In the genomic region with DNA sequence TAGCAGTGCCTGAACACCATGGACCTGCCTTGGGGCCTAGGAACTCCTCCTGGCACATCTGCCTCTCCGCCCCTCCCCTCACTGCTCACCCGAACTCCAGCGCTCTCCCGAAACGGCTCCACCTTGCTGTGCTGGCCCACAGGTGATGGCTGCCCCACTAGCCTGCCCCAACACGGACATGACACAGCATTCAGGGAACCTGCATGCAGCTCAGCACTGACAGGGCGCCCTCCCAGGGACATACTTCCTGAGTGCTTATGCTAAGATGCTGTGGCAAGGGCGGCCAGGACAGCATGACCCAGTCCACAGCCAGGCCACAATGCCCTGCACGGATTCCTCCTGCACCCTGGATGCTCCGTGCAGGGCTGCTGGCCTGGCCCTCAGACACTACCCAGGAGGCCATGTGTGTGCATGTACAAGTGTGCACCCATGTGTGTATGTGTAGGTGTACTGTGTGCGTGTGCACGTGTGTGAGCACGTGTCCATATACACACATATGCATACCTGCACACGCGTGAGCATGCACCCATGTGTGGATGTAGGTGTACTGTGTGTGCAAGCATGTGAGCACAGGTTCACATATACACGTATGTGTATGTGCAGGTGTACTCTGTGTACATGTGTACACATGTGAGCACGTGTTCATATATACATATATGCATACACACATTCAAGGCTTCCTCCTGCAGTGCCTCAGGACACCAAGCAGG, we compare ENCODE assay signal across 14 cellular contexts. TPM values are rescaled to one million over a fixed set of nuclear protein-coding genes. Genes with fewer than 3 reads are reported as not detected.
DNase-seq lines count a peak whose midpoint lies in the region; ATAC-seq and FAIRE-seq lines count a peak whose summit lies in the region.
"Had no signal": no experiment of that assay in that cellular context is flagged by ENCODE, and none has a peak within 500 bp of the region (broad histone marks: within the 10 kb centered on the region; RNA-seq: fewer than 3 reads in every experiment).

No MANE protein-coding gene starts in this region.

- ATAC-seq in T-helper 17 cell = no peak
- ATAC-seq in left lobe of liver = no peak
- ATAC-seq in GM21825 (IDR thresholded peaks at IDR 0.05; ENCODE audit: unreplicated experiment) = no peak
- ATAC-seq: A549 had no signal

- peak; percentile 73 for FAIRE-seq in HTR-8/SVneo (lab: Jason Lieb, UNC)
- peak; percentile 62 for FAIRE-seq in urothelium cell line (lab: Jason Lieb, UNC)
- FAIRE-seq: A549, GM12891 had no signal

- H3K4me1 Mint-ChIP-seq in T-helper 17 cell = no peaks in the 10 kb centered on the region

- H3K36me3 Mint-ChIP-seq in T-helper 17 cell (ENCODE audit: low read depth) = no peaks in the 10 kb centered on the region

- peaks cover 49% of the 10 kb centered on the region for H3K27me3 Mint-ChIP-seq in T-helper 17 cell

- H3K9me3 ChIP-seq in T-helper 17 cell (ENCODE audit: control insufficient read depth, low read length, poor library complexity, severe bottlenecking) = no peaks in the 10 kb centered on the region
- H3K9me3 ChIP-seq: A549, BE2C had no signal

- H3K4me3 Mint-ChIP-seq in T-helper 17 cell = peak overlapping the region; percentile 28
- H3K4me3 Mint-ChIP-seq: CD4-positive, alpha-beta memory T cell; HFFc6 had no signal

- H3K27ac Mint-ChIP-seq in T-helper 17 cell = no peak overlapping the region
- H3K27ac Mint-ChIP-seq: CD4-positive, alpha-beta memory T cell; HFFc6 had no signal

- DNase-seq in HTR-8/SVneo (ENCODE audit: insufficient read length, low spot score) (no peak), T-helper 17 cell (no peak), left lobe of liver (ENCODE audit: low spot score) (peak; percentile 38), urothelium cell line (ENCODE audit: low spot score) (no peak), GM19238 (ENCODE audit: insufficient read length, low spot score) (no peak)
- DNase-seq: BE2C; CD4-positive, alpha-beta memory T cell; DMS79; HCEC 1CT; HFFc6 had no signal

RNA-seq across cellular contexts. Expression of a gene that starts 6.0 kb away (rescaled TPM):
- total RNA-seq in T-helper 17 cell (not detected), left lobe of liver (not detected)
- total RNA-seq: CD4-positive, alpha-beta memory T cell; HFFc6 had no signal

RNA-seq across cellular contexts. Expression of a gene that starts 55.3 kb away (rescaled TPM):
- total RNA-seq in T-helper 17 cell = 10 to 100 TPM; 10.2 to 11.5 TPM
- total RNA-seq in left lobe of liver = 0.83 TPM
- total RNA-seq: H4, HFFc6 had no signal
